In genomic region chr1:11981378-11982009, GRCh38 we compare ENCODE assay signal across 8 cellular contexts. TPM values are rescaled to one million over a fixed set of nuclear protein-coding genes. Genes with fewer than 3 reads are reported as not detected.
A peak's percentile ranks its signal among the peaks of the same experiment; 100 is the strongest.
DNase-seq lines count a peak whose midpoint lies in the region; ATAC-seq and TF ChIP-seq lines count a peak whose summit lies in the region.

No MANE protein-coding gene starts in this region.

- H3K27ac ChIP-seq in VCaP (peak overlapping the region; percentile 87; the same call in 1 of the 2 replicates), spleen (peak overlapping the region in 5 of 8 donors; percentile 3 to 99 (median 96)), thyroid gland (peak overlapping the region in 1 of 3 donors; percentile 99)

- ATAC-seq in GM18498 (IDR thresholded peaks at IDR 0.05; ENCODE audit: unreplicated experiment), result no peak

- peak overlapping the region; percentile 97 for H3K27ac Mint-ChIP-seq in activated CD4-positive, alpha-beta T cell treated with anti-CD3 and anti-CD28 coated beads, Interleukin-2, amount 10 ng/mL, durations not matched to agents 7 days and 5 days

- H3K4me3 ChIP-seq in fibroblast of pulmonary artery (replicated peaks; ENCODE audit: low read depth, low read length), result peak overlapping the region; percentile 96
- peak overlapping the region in 6 of 8 donors; percentile 72 to 99 (median 90) for H3K4me3 ChIP-seq in spleen
- no peak overlapping the region for H3K4me3 ChIP-seq in thyroid gland (replicated peaks in 1 of 3)

- H3K36me3 Mint-ChIP-seq in activated CD4-positive, alpha-beta T cell treated with anti-CD3 and anti-CD28 coated beads, Interleukin-2, amount 10 ng/mL, durations not matched to agents 7 days and 5 days (ENCODE audit: low read depth), result peaks cover 16% of the 10 kb centered on the region

- H3K27me3 Mint-ChIP-seq in activated CD4-positive, alpha-beta T cell treated with anti-CD3 and anti-CD28 coated beads, Interleukin-2, amount 10 ng/mL, durations not matched to agents 7 days and 5 days, result no peaks in the 10 kb centered on the region

- TF ChIP-seq POLR2A in spleen (IDR thresholded peaks at IDR 0.05) (no peak), thyroid gland (IDR thresholded peaks at IDR 0.05) (no peak)

- intact Hi-C loops in spleen (cut with DNase I; ENCODE audit: low total_unique reads) (no loop called here), thyroid gland (cut with DNase I) (no loop called here)

- peak overlapping the region; percentile 97 for H3K4me3 Mint-ChIP-seq in activated CD4-positive, alpha-beta T cell treated with anti-CD3 and anti-CD28 coated beads, Interleukin-2, amount 10 ng/mL, durations not matched to agents 7 days and 5 days

- DNase-seq in activated CD4-positive, alpha-beta T cell treated with anti-CD3 and anti-CD28 coated beads, Interleukin-2, amount 10 ng/mL, durations not matched to agents 7 days and 5 days, result no peak
- DNase-seq in activated CD4-positive, alpha-beta T cell treated with anti-CD3 and anti-CD28 coated beads, Interleukin-2, amount 50 U/mL, for 4 hours, result no peak
- no peak for DNase-seq in fibroblast of pulmonary artery (ENCODE audit: low read depth)
- DNase-seq in spleen, result no peak
- no peak for DNase-seq in thyroid gland
- DNase-seq in activated CD4-positive, CD25-positive, alpha-beta regulatory T cell (lab: John Stamatoyannopoulos, UW), result no peak

- H3K4me1 ChIP-seq in spleen, result peaks cover 26 to 87% (median 63%) of the 10 kb centered on the region in 6 donors
- peaks cover 17 to 24% of the 10 kb centered on the region in 2 donors for H3K4me1 ChIP-seq in thyroid gland

- TF ChIP-seq CTCF in VCaP (conservative IDR thresholded peaks at IDR 0.05) (no peak), fibroblast of pulmonary artery (IDR thresholded peaks at IDR 0.05; ENCODE audit: low read length, missing control alignments) (no peak), spleen (IDR thresholded peaks at IDR 0.05 in 8 of 11, conservative IDR thresholded peaks at IDR 0.05 in 3 of 11) (no peak), thyroid gland (IDR thresholded peaks at IDR 0.05) (no peak)

- H3K36me3 ChIP-seq in spleen (peaks cover 0 to 50% (median 35%) of the 10 kb centered on the region in 6 donors), thyroid gland (peaks cover 28 to 35% of the 10 kb centered on the region in 2 donors)

- H3K9me3 ChIP-seq in spleen (no peaks in the 10 kb centered on the region), thyroid gland (no peaks in the 10 kb centered on the region)

- H3K9me3 Mint-ChIP-seq in activated CD4-positive, alpha-beta T cell treated with anti-CD3 and anti-CD28 coated beads, Interleukin-2, amount 10 ng/mL, durations not matched to agents 7 days and 5 days, result no peaks in the 10 kb centered on the region

- CTCF ChIA-PET in activated CD4-positive, alpha-beta T cell treated with anti-CD3 and anti-CD28 coated beads, Interleukin-2, amount 10 ng/mL, durations not matched to agents 7 days and 5 days (lab: Charles Lee), result interaction anchor here (0.6 to 1.2 kb wide), 5 partner anchors 8 to 228 kb away, joined by 3 to 5 read pairs (median 4); no protein-coding TSS in a partner anchor

- H3K4me1 Mint-ChIP-seq in activated CD4-positive, alpha-beta T cell treated with anti-CD3 and anti-CD28 coated beads, Interleukin-2, amount 10 ng/mL, durations not matched to agents 7 days and 5 days, result peaks cover 50% of the 10 kb centered on the region

- H3K27me3 ChIP-seq in spleen (replicated peaks in 1 of 7) (no peaks in the 10 kb centered on the region), thyroid gland (no peaks in the 10 kb centered on the region)

- WGBS in spleen, 5 donors, result 89 to 92% (median 91%) methylated on average over 13 of the region's 13 CpGs
- WGBS in thyroid gland, 2 donors, result 88 to 92% methylated on average over 13 of the region's 13 CpGs

- POLR2A ChIA-PET in activated CD4-positive, alpha-beta T cell treated with anti-CD3 and anti-CD28 coated beads, Interleukin-2, amount 10 ng/mL, durations not matched to agents 7 days and 5 days (lab: Charles Lee), result interaction anchor here (0.5 to 0.6 kb wide), 2 partner anchors 72 to 86 kb away, joined by 3 read pairs; no protein-coding TSS in a partner anchor

RNA-seq across cellular contexts. Expression of gene MFN2, which starts 1.2 kb away (rescaled TPM):
- total RNA-seq in activated CD4-positive, alpha-beta T cell treated with anti-CD3 and anti-CD28 coated beads, Interleukin-2, amount 10 ng/mL, durations not matched to agents 7 days and 5 days, result 10 to 100 TPM; 46.3 to 60.3 TPM
- total RNA-seq in spleen (10 to 100 TPM; 47.3 to 69.6 (median 62.9) TPM), thyroid gland (100 to 1,000 TPM in 2 of 4 donors, 10 to 100 TPM in 2; 80.0 to 131 (median 111) TPM)
- 10 to 100 TPM; 14.8 to 28.1 (median 16.2) TPM for polyA plus RNA-seq in spleen

RNA-seq across cellular contexts. Expression of gene MIIP, which starts 37.8 kb away (rescaled TPM):
- total RNA-seq in activated CD4-positive, alpha-beta T cell treated with anti-CD3 and anti-CD28 coated beads, Interleukin-2, amount 10 ng/mL, durations not matched to agents 7 days and 5 days, result 10 to 100 TPM; 33.7 to 43.7 TPM
- 10 to 100 TPM; 33.2 to 65.5 (median 46.5) TPM for total RNA-seq in spleen
- polyA plus RNA-seq in spleen, result 100 to 1,000 TPM in 1 of 3 donors, 10 to 100 TPM in 2; 38.0 to 109 (median 97.2) TPM
- 10 to 100 TPM; 17.7 to 39.1 (median 30.6) TPM for total RNA-seq in thyroid gland

RNA-seq across cellular contexts. Expression of gene PLOD1, which starts 47.0 kb away (rescaled TPM):
- total RNA-seq in activated CD4-positive, alpha-beta T cell treated with anti-CD3 and anti-CD28 coated beads, Interleukin-2, amount 10 ng/mL, durations not matched to agents 7 days and 5 days, result 10 to 100 TPM; 10.5 to 11.1 TPM
- total RNA-seq in spleen (10 to 100 TPM; 40.0 to 53.4 (median 46.4) TPM), thyroid gland (100 to 1,000 TPM in 1 of 4 donors, 10 to 100 TPM in 3; 64.4 to 107 (median 80.8) TPM)
- polyA plus RNA-seq in spleen, result 10 to 100 TPM; 11.6 to 19.7 (median 14.5) TPM

RNA-seq across cellular contexts. Expression of gene KIAA2013, which starts 55.3 kb away (rescaled TPM):
- total RNA-seq in activated CD4-positive, alpha-beta T cell treated with anti-CD3 and anti-CD28 coated beads, Interleukin-2, amount 10 ng/mL, durations not matched to agents 7 days and 5 days, result 10 to 100 TPM; 35.1 to 36.8 TPM
- total RNA-seq in spleen (10 to 100 TPM; 39.0 to 93.0 (median 45.8) TPM), thyroid gland (10 to 100 TPM; 74.6 to 98.0 (median 84.0) TPM)
- 10 to 100 TPM; 20.7 to 36.2 (median 26.5) TPM for polyA plus RNA-seq in spleen

Comparison
In these comparisons a context has a peak if more than half of its experiments do, and no peak if none do; other contexts are left out.
1. H3K4me3 ChIP-seq: peak in fibroblast of pulmonary artery (single experiment) and spleen (6 of 8); none in thyroid gland (0 of 3).